8 cellular contexts compared by ENCODE assay signal in the genomic region with DNA sequence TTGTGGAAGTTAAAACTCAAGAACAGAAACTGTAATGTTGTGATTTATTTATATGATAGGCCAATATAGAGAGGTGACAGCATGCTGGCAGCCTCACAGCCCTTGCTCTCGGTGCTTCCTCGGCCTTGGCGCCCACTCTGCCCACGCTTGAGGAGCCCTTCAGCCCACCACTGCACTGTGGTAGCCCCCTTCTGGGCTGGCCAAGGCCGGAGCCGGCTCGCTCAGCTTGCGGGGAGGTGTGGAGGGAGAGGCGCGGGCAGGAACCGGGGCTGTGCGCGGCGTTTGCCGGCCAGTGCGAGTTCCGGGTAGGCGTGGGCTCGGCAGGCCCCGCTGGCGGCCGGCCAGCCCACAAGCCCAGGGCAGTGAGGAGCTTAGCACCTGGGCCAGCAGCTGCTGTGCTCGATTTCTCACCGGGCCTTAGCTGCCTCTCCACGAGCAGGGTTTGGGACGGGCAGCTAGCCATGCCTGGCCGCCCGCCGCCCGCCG.
DNase-seq lines count a peak whose midpoint lies in the region; ATAC-seq and TF ChIP-seq lines count a peak whose summit lies in the region.

No MANE protein-coding gene starts in this region.

- H3K4me3 ChIP-seq in ACC112 (ENCODE audit: low read depth, low read length) (peak overlapping the region; percentile 57; the same call in 1 of the 2 replicates), MG63 (peak overlapping the region; percentile 37), right cardiac atrium (ENCODE audit: low read length) (peak overlapping the region; percentile 60), skeletal muscle cell (ENCODE audit: low read depth, low read length) (peak overlapping the region; percentile 50)

- no peak overlapping the region for H2AFZ ChIP-seq in ACC112 (ENCODE audit: low read length, unreplicated experiment)

- intact Hi-C loops in right cardiac atrium (cut with DNase I) = no loop called here

- H3K4me3 Mint-ChIP-seq in activated T-cell treated with anti-CD3 and anti-CD28 coated beads, Interleukin-2, amount 50 U/mL, for 4 hours = peak overlapping the region; percentile 32

- H3K27ac ChIP-seq in ACC112 (ENCODE audit: low read depth, low read length) (no peak overlapping the region), right cardiac atrium (ENCODE audit: low read length) (no peak overlapping the region)

- H3K9me3 ChIP-seq in MG63 (no peaks in the 10 kb centered on the region), right cardiac atrium (ENCODE audit: control insufficient read depth, low read length) (no peaks in the 10 kb centered on the region)

- H3K36me3 Mint-ChIP-seq in activated T-cell treated with anti-CD3 and anti-CD28 coated beads, Interleukin-2, amount 50 U/mL, for 4 hours (ENCODE audit: insufficient read depth) = no peaks in the 10 kb centered on the region

- H3K27me3 ChIP-seq in ACC112 (ENCODE audit: insufficient read depth, low read length) = peaks cover 33% of the 10 kb centered on the region
- no peaks in the 10 kb centered on the region; the same call in 1 of the 2 replicates for H3K27me3 ChIP-seq in MG63
- peaks cover 3% of the 10 kb centered on the region for H3K27me3 ChIP-seq in right cardiac atrium (ENCODE audit: control insufficient read depth, insufficient read depth)

- peak in 1 of 2 donors; percentile 23 for ATAC-seq in activated T-cell treated with anti-CD3 and anti-CD28 coated beads, Interleukin-2, amount 50 U/mL, for 4 hours
- peak; percentile 62 to 71 for ATAC-seq in right cardiac atrium
- ATAC-seq in GM21529 (IDR thresholded peaks at IDR 0.05; ENCODE audit: unreplicated experiment) = no peak

- H3K4me1 ChIP-seq in ACC112 (ENCODE audit: control insufficient read depth, insufficient read depth, low read length, unreplicated experiment) (no peaks in the 10 kb centered on the region), right cardiac atrium (ENCODE audit: control insufficient read depth, insufficient read depth, low read length) (no peaks in the 10 kb centered on the region)

- no peak for TF ChIP-seq CTCF in GM13977 (IDR thresholded peaks at IDR 0.05; ENCODE audit: extremely low read depth, insufficient read depth, missing control alignments)

- WGBS in right cardiac atrium = under 1% methylated on average over 29 of the region's 31 CpGs

- peaks cover 62% of the 10 kb centered on the region for H3K27me3 Mint-ChIP-seq in activated T-cell treated with anti-CD3 and anti-CD28 coated beads, Interleukin-2, amount 50 U/mL, for 4 hours (ENCODE audit: low read depth)

- H3K36me3 ChIP-seq in ACC112 (ENCODE audit: insufficient read depth, low read length) = no peaks in the 10 kb centered on the region
- H3K36me3 ChIP-seq in MG63 = no peaks in the 10 kb centered on the region

- in situ Hi-C loops in GM13977 (cut with MboI; ENCODE audit: low pct_unique_long_range_greater_than_20kb, low sequenced_read_pairs, unreplicated experiment) = no loop called here

- H3K9me3 Mint-ChIP-seq in activated T-cell treated with anti-CD3 and anti-CD28 coated beads, Interleukin-2, amount 50 U/mL, for 4 hours = peaks cover 7% of the 10 kb centered on the region

- DNase-seq in GM13977 (ENCODE audit: low spot score) (peak; percentile 40), MG63 (peak; percentile 43), right cardiac atrium (peak; percentile 22 to 71 (median 69)), skeletal muscle cell (ENCODE audit: low read depth) (peak; percentile 5), Kasumi-1 (lab: John Stamatoyannopoulos, UW) (no peak)
- no peak for DNase-seq in activated T-cell treated with anti-CD3 and anti-CD28 coated beads, Interleukin-2, amount 50 U/mL, for 4 hours

- H3K4me1 Mint-ChIP-seq in activated T-cell treated with anti-CD3 and anti-CD28 coated beads, Interleukin-2, amount 50 U/mL, for 4 hours (ENCODE audit: low read depth) = peaks cover 9% of the 10 kb centered on the region

- H3K79me2 ChIP-seq in ACC112 (ENCODE audit: control insufficient read depth, insufficient read depth, low read length, unreplicated experiment) = no peaks in the 10 kb centered on the region

Comparison
In these comparisons a context has a peak if more than half of its experiments do, and no peak if none do; other contexts are left out.
1. DNase-seq: peak in GM13977 (single experiment), MG63 (single experiment), right cardiac atrium (3 of 3) and skeletal muscle cell (single experiment); none in activated T-cell treated with anti-CD3 and anti-CD28 coated beads, Interleukin-2, amount 50 U/mL, for 4 hours (single experiment) and Kasumi-1 (0 of 2).
2. Peak in every context shown above with its lines, with median percentiles within 50 percentile points of each other: H3K4me3 ChIP-seq.